Comparison of ENCODE assay signal across 34 cellular contexts in the genomic region with DNA sequence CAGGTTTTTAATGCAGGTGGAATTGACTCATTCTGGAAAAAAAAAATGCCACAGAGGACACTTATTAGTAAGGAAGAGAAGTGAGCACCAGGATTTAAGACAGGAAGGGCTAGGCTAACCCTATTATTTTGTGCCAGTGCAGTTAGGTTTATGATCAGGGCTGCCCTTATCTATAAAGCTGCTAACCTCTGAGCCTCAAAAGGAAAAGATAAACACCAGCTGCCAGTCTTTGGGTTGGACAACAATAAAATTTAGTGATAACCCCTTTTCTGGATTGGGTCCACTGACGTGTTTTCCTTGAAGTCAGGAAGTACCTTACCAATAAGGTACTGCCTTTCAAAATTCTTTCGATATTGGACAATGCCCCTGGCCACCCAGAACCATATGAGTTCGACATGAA.
"Had no signal": no experiment of that assay in that cellular context is flagged by ENCODE, and none has a peak within 500 bp of the region (broad histone marks: within the 10 kb centered on the region; RNA-seq: fewer than 3 reads in every experiment).

No MANE protein-coding gene starts in this region.

- H3K27ac ChIP-seq: brain microvascular endothelial cell, SJSA1, WERI-Rb-1 had no signal

- H3K4me3 ChIP-seq: SJSA1 had no signal

- ATAC-seq: activated CD8-positive, alpha-beta memory T cell treated with anti-CD3 and anti-CD28 coated beads, Interleukin-2, amount 10 ng/mL, durations not matched to agents 7 days and 5 days; activated T-cell treated with anti-CD3 and anti-CD28 coated beads, Interleukin-2, amount 50 U/mL, for 72 hours; activated T-helper 17 cell treated with anti-CD3 and anti-CD28 coated beads, Interleukin-2, amount 50 U/mL, for 72 hours; Panc1 had no signal

- H3K4me2 ChIP-seq: SK-N-SH had no signal

- H3K27me3 ChIP-seq: brain microvascular endothelial cell, SJSA1 had no signal

- H3K36me3 ChIP-seq: brain microvascular endothelial cell, SJSA1, WERI-Rb-1 had no signal

- FAIRE-seq: TTC549 had no signal

- H3K9me3 ChIP-seq: SJSA1, SK-N-SH had no signal

- DNase-seq: activated CD4-positive, alpha-beta memory T cell treated with anti-CD3 and anti-CD28 coated beads, Interleukin-2, amount 10 ng/mL, durations not matched to agents 7 days and 5 days; activated CD4-positive, alpha-beta T cell treated with anti-CD3 and anti-CD28 coated beads for 1 hour; activated CD4-positive, alpha-beta T cell treated with anti-CD3 and anti-CD28 coated beads for 48 hours; activated CD4-positive, CD25-positive, alpha-beta regulatory T cell; activated CD8-positive, alpha-beta memory T cell treated with anti-CD3 and anti-CD28 coated beads for 24 hours; activated CD8-positive, alpha-beta memory T cell treated with anti-CD3 and anti-CD28 coated beads, Interleukin-2, amount 10 ng/mL, durations not matched to agents 7 days and 5 days; activated effector memory CD4-positive, alpha-beta T cell treated with anti-CD3 and anti-CD28 coated beads, Interleukin-2, amount 50 U/mL, for 16 hours; activated naive CD4-positive, alpha-beta T cell; activated naive CD4-positive, alpha-beta T cell treated with anti-CD3 and anti-CD28 coated beads, Interleukin-2, amount 50 U/mL, for 16 hours; activated naive CD8-positive, alpha-beta T cell treated with anti-CD3 and anti-CD28 coated beads for 36 hours; activated T-cell treated with anti-CD3 and anti-CD28 coated beads, Interleukin-2, amount 50 U/mL, for 1 hour; activated T-cell treated with anti-CD3 and anti-CD28 coated beads, Interleukin-2, amount 50 U/mL, for 72 hours; amniotic stem cell; aorta; brain microvascular endothelial cell; central memory CD4-positive, alpha-beta T cell; Kasumi-1; KG1; NCI-H1105; NCI-H1417 treated with DMSO at 0.1 percent for 48 hours; NCI-H187 treated with DMSO at 0.1 percent for 48 hours; NCI-H2081; NCI-H2171 treated with DMSO at 0.1 percent for 48 hours; NCI-H226; NCI-H524; NCI-H69; NCI-H82; SHP77; SK-N-SH; WERI-Rb-1 had no signal

- H3K4me1 ChIP-seq: SJSA1 had no signal

- H3K9ac ChIP-seq: SK-N-SH had no signal
